ENCODE assay signal across 20 cellular contexts in the genomic region with DNA sequence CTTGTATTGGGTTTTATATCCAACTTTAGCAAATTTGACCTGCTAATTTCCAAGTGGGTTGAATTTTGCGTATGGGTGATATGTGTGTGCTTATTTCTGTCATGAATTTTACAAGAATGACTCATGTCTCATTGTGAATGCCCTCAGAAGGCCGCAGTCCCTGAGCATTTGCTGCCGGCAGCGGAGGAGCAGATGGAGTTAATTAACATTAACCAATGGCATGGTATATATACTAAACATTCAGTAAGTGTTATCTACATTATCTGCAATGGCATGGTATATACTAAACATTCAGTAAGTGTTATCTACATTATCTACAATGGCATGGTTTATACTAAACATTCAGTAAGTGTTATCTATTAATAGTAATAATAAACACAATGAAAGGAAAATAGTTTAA.
DNase-seq lines count a peak whose midpoint lies in the region; TF ChIP-seq lines count a peak whose summit lies in the region.
"Had no signal": no experiment of that assay in that cellular context is flagged by ENCODE, and none has a peak within 500 bp of the region (broad histone marks: within the 10 kb centered on the region; RNA-seq: fewer than 3 reads in every experiment).

No MANE protein-coding gene starts in this region.

- H3K27ac ChIP-seq in Karpas-422 (ENCODE audit: low read length): no peak overlapping the region
- H3K27ac ChIP-seq: PC-9 had no signal

- no peaks in the 10 kb centered on the region for H3K9me3 ChIP-seq in adipocyte (ENCODE audit: control insufficient read depth, low read length)
- no peaks in the 10 kb centered on the region; the same call in 1 of the 2 replicates for H3K9me3 ChIP-seq in Karpas-422 (ENCODE audit: low read length)

- H3K36me3 ChIP-seq in adipocyte (ENCODE audit: control insufficient read depth, insufficient read depth, low read length, severe bottlenecking) (no peaks in the 10 kb centered on the region), Karpas-422 (ENCODE audit: insufficient read depth, low read length) (no peaks in the 10 kb centered on the region)
- H3K36me3 ChIP-seq: HAP-1 had no signal

- H3K4me1 ChIP-seq in adipocyte (ENCODE audit: control insufficient read depth, insufficient read depth, low read length) (no peaks in the 10 kb centered on the region), Karpas-422 (ENCODE audit: low read length) (no peaks in the 10 kb centered on the region)
- H3K4me1 ChIP-seq: HAP-1 had no signal

- no peaks in the 10 kb centered on the region for H3K9me2 ChIP-seq in Karpas-422 (replicated peaks; ENCODE audit: insufficient read depth, low read length)

- no peak for TF ChIP-seq CTCF in GM10266 (IDR thresholded peaks at IDR 0.05; ENCODE audit: control insufficient read depth, insufficient read depth, low read depth, missing control alignments)

- H3K4me3 ChIP-seq in adipocyte (ENCODE audit: low read length): no peak overlapping the region
- H3K4me3 ChIP-seq in Karpas-422 (ENCODE audit: low read length): no peak overlapping the region
- H3K4me3 ChIP-seq: HAP-1, PC-9 had no signal

- no peaks in the 10 kb centered on the region for H3K79me2 ChIP-seq in Karpas-422 (ENCODE audit: low read length)

- H3K9ac ChIP-seq in adipocyte (ENCODE audit: low read length) (no peak overlapping the region), Karpas-422 (ENCODE audit: low read length) (no peak overlapping the region)

- no peaks in the 10 kb centered on the region for H4K20me1 ChIP-seq in Karpas-422 (ENCODE audit: insufficient read depth, low read depth, low read length)

- no peak overlapping the region for H2AFZ ChIP-seq in Karpas-422 (ENCODE audit: low read length)
- H2AFZ ChIP-seq: PC-9 had no signal

- H3K27me3 ChIP-seq in adipocyte (replicated peaks; ENCODE audit: control insufficient read depth, insufficient read depth, low read length) (no peaks in the 10 kb centered on the region), Karpas-422 (ENCODE audit: low read length) (no peaks in the 10 kb centered on the region)

- DNase-seq in A172 (ENCODE audit: low spot score): peak; percentile 4
- peak; percentile 73 for DNase-seq in GM03348 (ENCODE audit: low spot score)
- peak; percentile 91 for DNase-seq in adipocyte (ENCODE audit: low read depth)
- peak; percentile 85 for DNase-seq in fibroblast of peridontal ligament (ENCODE audit: extremely low read depth)
- DNase-seq in NCI-H226: no peak
- no peak for DNase-seq in GM10266 (ENCODE audit: extremely low spot score)
- DNase-seq in HK-2 (ENCODE audit: unreplicated experiment): no peak
- no peak for DNase-seq in Karpas-422
- DNase-seq: activated CD4-positive, alpha-beta T cell treated with anti-CD3 and anti-CD28 coated beads, Interleukin-2, amount 50 U/mL, for 1 hour; activated naive CD4-positive, alpha-beta T cell treated with anti-CD3 and anti-CD28 coated beads, Interleukin-2, amount 10 ng/mL, durations not matched to agents 7 days and 5 days; activated T-cell treated with anti-CD3 and anti-CD28 coated beads for 4 hours; COR-L47; endodermal cell; GDM1; natural killer cell; NCI-H2081 treated with DMSO at 0.1 percent for 48 hours; PC-9; stimulated activated naive B cell treated with anti-CD40 and anti-IgM and Interleukin-4, amounts not matched to agents 10 μg/mL and 1 μg/mL and 100 μg/mL, for 72 hours; trophoblast cell had no signal

- no peak overlapping the region for H3K4me2 ChIP-seq in Karpas-422 (ENCODE audit: low read depth, low read length, poor library complexity, severe bottlenecking)
- H3K4me2 ChIP-seq: PC-9 had no signal

Comparison
In these comparisons a context has a peak if more than half of its experiments do, and no peak if none do; other contexts are left out.
1. DNase-seq: peak in A172 (single experiment), GM03348 (single experiment), adipocyte (single experiment) and fibroblast of peridontal ligament (single experiment); none in NCI-H226 (single experiment), GM10266 (single experiment), HK-2 (single experiment) and Karpas-422 (single experiment).